30 cellular contexts compared by ENCODE assay signal in the genomic region with DNA sequence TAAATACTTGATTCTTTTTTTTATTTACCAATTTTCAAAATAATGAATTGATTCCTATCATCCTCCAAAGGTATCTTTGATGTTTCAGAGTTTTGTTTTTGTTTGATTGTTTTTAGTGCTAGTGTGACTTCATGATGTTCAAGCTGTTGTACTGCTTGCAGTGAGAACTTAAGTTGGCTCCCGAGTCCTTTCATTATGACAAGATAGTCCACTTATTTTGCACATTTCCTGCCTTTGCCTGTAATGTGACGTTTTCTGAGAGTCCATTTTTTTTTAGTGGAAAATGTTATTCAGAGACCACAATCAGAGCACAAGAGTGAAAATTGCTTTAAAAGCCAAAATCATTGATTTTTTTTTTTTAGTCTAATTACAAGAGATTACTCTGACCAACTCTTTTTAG.
A peak's percentile ranks its signal among the peaks of the same experiment; 100 is the strongest.
DNase-seq lines count a peak whose midpoint lies in the region; ATAC-seq and TF ChIP-seq lines count a peak whose summit lies in the region.
"Had no signal": no experiment of that assay in that cellular context is flagged by ENCODE, and none has a peak within 500 bp of the region (broad histone marks: within the 10 kb centered on the region; RNA-seq: fewer than 3 reads in every experiment).

No MANE protein-coding gene starts in this region.

- H3K27me3 ChIP-seq in mesenchymal stem cell (ENCODE audit: control insufficient read depth in 1 of 2, insufficient read depth in 1 of 2, low read length in 2 of 2): no peaks in the 10 kb centered on the region
- no peaks in the 10 kb centered on the region for H3K27me3 ChIP-seq in sigmoid colon
- H3K27me3 ChIP-seq: BLaER1, cardiac muscle cell, gastroesophageal sphincter, hepatocyte had no signal

- peak overlapping the region; percentile 89 for H3K27ac Mint-ChIP-seq in activated T-cell treated with anti-CD3 and anti-CD28 coated beads, Interleukin-2, amount 50 U/mL, for 72 hours
- H3K27ac Mint-ChIP-seq in T-helper 2 cell treated with Interferon-gamma antibody and Interleukin-4, amounts not matched to agents 5 μg/mL and 100 μg/mL, for 36 hours: peak overlapping the region; percentile 56
- H3K27ac Mint-ChIP-seq in type B pancreatic cell: peak overlapping the region; percentile 29
- H3K27ac Mint-ChIP-seq: stimulated activated naive B cell treated with anti-CD40 and anti-IgM and Interleukin-4, amounts not matched to agents 10 μg/mL and 1 μg/mL and 100 μg/mL, for 72 hours had no signal

- H3K9me3 ChIP-seq in mesenchymal stem cell (ENCODE audit: control insufficient read depth, low read length): no peaks in the 10 kb centered on the region
- H3K9me3 ChIP-seq in sigmoid colon: no peaks in the 10 kb centered on the region
- H3K9me3 ChIP-seq: BLaER1, gastroesophageal sphincter, HAP-1, lower lobe of right lung, thoracic aorta had no signal

- no peak overlapping the region for H2AK5ac ChIP-seq in mesenchymal stem cell (ENCODE audit: low read length, severe bottlenecking)

- no peak for TF ChIP-seq POLR2A in sigmoid colon (IDR thresholded peaks at IDR 0.05)

- H3K4me1 ChIP-seq in mesenchymal stem cell (ENCODE audit: control insufficient read depth, insufficient read depth, low read depth, low read length) (no peaks in the 10 kb centered on the region), sigmoid colon (no peaks in the 10 kb centered on the region)
- H3K4me1 ChIP-seq: BLaER1, gastroesophageal sphincter, lower lobe of right lung had no signal

- H3K9ac ChIP-seq in mesenchymal stem cell (ENCODE audit: low read length): no peak overlapping the region
- H3K9ac ChIP-seq: BLaER1 had no signal

- H2BK120ac ChIP-seq in mesenchymal stem cell (ENCODE audit: low read depth, low read length): no peak overlapping the region

- no peak overlapping the region for H3K23ac ChIP-seq in mesenchymal stem cell (ENCODE audit: low read length in 2 of 2)

- H3K4me1 Mint-ChIP-seq in activated T-cell treated with anti-CD3 and anti-CD28 coated beads, Interleukin-2, amount 50 U/mL, for 72 hours (ENCODE audit: low read depth): peaks cover 10% of the 10 kb centered on the region
- peaks cover 7% of the 10 kb centered on the region for H3K4me1 Mint-ChIP-seq in T-helper 2 cell treated with Interferon-gamma antibody and Interleukin-4, amounts not matched to agents 5 μg/mL and 100 μg/mL, for 36 hours (ENCODE audit: low read depth)
- peaks cover 4% of the 10 kb centered on the region for H3K4me1 Mint-ChIP-seq in type B pancreatic cell (ENCODE audit: unreplicated experiment)
- H3K4me1 Mint-ChIP-seq: naive thymus-derived CD8-positive, alpha-beta T cell; stimulated activated naive B cell treated with anti-CD40 and anti-IgM and Interleukin-4, amounts not matched to agents 10 μg/mL and 1 μg/mL and 100 μg/mL, for 72 hours had no signal

- no peaks in the 10 kb centered on the region for H3K27me3 Mint-ChIP-seq in activated T-cell treated with anti-CD3 and anti-CD28 coated beads, Interleukin-2, amount 50 U/mL, for 72 hours (ENCODE audit: low read depth)
- no peaks in the 10 kb centered on the region for H3K27me3 Mint-ChIP-seq in T-helper 2 cell treated with Interferon-gamma antibody and Interleukin-4, amounts not matched to agents 5 μg/mL and 100 μg/mL, for 36 hours (ENCODE audit: low read depth)
- H3K27me3 Mint-ChIP-seq in type B pancreatic cell: no peaks in the 10 kb centered on the region
- H3K27me3 Mint-ChIP-seq: activated naive CD4-positive, alpha-beta T cell treated with anti-CD3 and anti-CD28 coated beads, Interleukin-2, amount 10 ng/mL, durations not matched to agents 7 days and 5 days; naive thymus-derived CD8-positive, alpha-beta T cell; stimulated activated naive B cell treated with anti-CD40 and anti-IgM and Interleukin-4, amounts not matched to agents 10 μg/mL and 1 μg/mL and 100 μg/mL, for 72 hours had no signal

- intact Hi-C loops in sigmoid colon (cut with DNase I): no loop called here

- H3K27ac ChIP-seq in mesenchymal stem cell (ENCODE audit: low read length, poor library complexity, severe bottlenecking) (no peak overlapping the region), sigmoid colon (no peak overlapping the region)
- H3K27ac ChIP-seq: BLaER1, cardiac muscle cell, coronary artery, gastroesophageal sphincter, hepatocyte, HL-60, lower lobe of right lung, thoracic aorta, WERI-Rb-1 had no signal

- no peak overlapping the region for H2BK12ac ChIP-seq in mesenchymal stem cell (ENCODE audit: low read length in 2 of 2)

- TF ChIP-seq EP300 in sigmoid colon (IDR thresholded peaks at IDR 0.05): no peak

- H3K36me3 ChIP-seq in mesenchymal stem cell (ENCODE audit: control insufficient read depth in 1 of 2, insufficient read depth in 2 of 2, low read depth in 1 of 2, low read length in 2 of 2): peaks cover 15 to 100% of the 10 kb centered on the region in 2 experiments
- H3K36me3 ChIP-seq in sigmoid colon: peaks cover 0 to 97% (median 31%) of the 10 kb centered on the region in 4 donors

- H3K4me3 Mint-ChIP-seq in activated T-cell treated with anti-CD3 and anti-CD28 coated beads, Interleukin-2, amount 50 U/mL, for 72 hours: peak overlapping the region in 1 of 2 donors; percentile 43
- H3K4me3 Mint-ChIP-seq in T-helper 2 cell treated with Interferon-gamma antibody and Interleukin-4, amounts not matched to agents 5 μg/mL and 100 μg/mL, for 36 hours: no peak overlapping the region
- no peak overlapping the region for H3K4me3 Mint-ChIP-seq in type B pancreatic cell
- H3K4me3 Mint-ChIP-seq: activated naive CD4-positive, alpha-beta T cell treated with anti-CD3 and anti-CD28 coated beads, Interleukin-2, amount 10 ng/mL, durations not matched to agents 7 days and 5 days; naive thymus-derived CD8-positive, alpha-beta T cell; stimulated activated naive B cell treated with anti-CD40 and anti-IgM and Interleukin-4, amounts not matched to agents 10 μg/mL and 1 μg/mL and 100 μg/mL, for 72 hours had no signal

- WGBS in mesenchymal stem cell: 100% methylated on average over 1 of the region's 2 CpGs
- WGBS in sigmoid colon, 2 donors: 61 to 73% methylated on average over 2 of the region's 2 CpGs

- H3K18ac ChIP-seq in mesenchymal stem cell (ENCODE audit: low read depth in 1 of 2, low read length in 2 of 2): no peak overlapping the region

- no peak for TF ChIP-seq CTCF in type B pancreatic cell (conservative IDR thresholded peaks at IDR 0.05)
- no peak for TF ChIP-seq CTCF in sigmoid colon (IDR thresholded peaks at IDR 0.05)

- H4K8ac ChIP-seq in mesenchymal stem cell (ENCODE audit: low read length): no peak overlapping the region

- no peak overlapping the region for H3K14ac ChIP-seq in mesenchymal stem cell (ENCODE audit: low read length in 2 of 2)

- no peak overlapping the region for H3K4me3 ChIP-seq in mesenchymal stem cell (ENCODE audit: insufficient read depth in 1 of 2, low read depth in 1 of 2, low read length in 2 of 2)
- H3K4me3 ChIP-seq in sigmoid colon: no peak overlapping the region
- H3K4me3 ChIP-seq: BLaER1, cardiac muscle cell, coronary artery, gastroesophageal sphincter, HAP-1, hepatocyte, lower lobe of right lung, thoracic aorta had no signal

- DNase-seq in activated T-cell treated with anti-CD3 and anti-CD28 coated beads, Interleukin-2, amount 50 U/mL, for 72 hours: no peak
- no peak for DNase-seq in activated T-cell treated with anti-CD3 and anti-CD28 coated beads, Interleukin-2, amount 50 U/mL, for 48 hours
- no peak for DNase-seq in T-helper 2 cell treated with Interferon-gamma antibody and Interleukin-4, amounts not matched to agents 5 μg/mL and 100 μg/mL, for 36 hours (ENCODE audit: low spot score)
- peak; percentile 16 for DNase-seq in mesenchymal stem cell
- no peak for DNase-seq in type B pancreatic cell (ENCODE audit: extremely low spot score, unreplicated experiment)
- DNase-seq in sigmoid colon: no peak
- DNase-seq in ureter (ENCODE audit: low spot score): no peak
- DNase-seq: activated naive CD4-positive, alpha-beta T cell treated with anti-CD3 and anti-CD28 coated beads, Interleukin-2, amount 10 ng/mL, durations not matched to agents 7 days and 5 days; COR-L47; DMS53; effector CD8-positive, alpha-beta T cell; KBM-7; lower lobe of right lung; naive thymus-derived CD8-positive, alpha-beta T cell; NCI-H1092 treated with DMSO at 0.1 percent for 48 hours; NCI-H1694 treated with DMSO at 0.1 percent for 48 hours; NCI-H446 treated with DMSO at 0.1 percent for 48 hours; NCI-H774; stimulated activated naive B cell treated with anti-CD40 and anti-IgM and Interleukin-4, amounts not matched to agents 10 μg/mL and 1 μg/mL and 100 μg/mL, for 72 hours; SW 1271; T1000; WERI-Rb-1 had no signal

- no peak overlapping the region for H2BK5ac ChIP-seq in mesenchymal stem cell (ENCODE audit: low read depth, low read length, poor library complexity, severe bottlenecking)

- H3K36me3 Mint-ChIP-seq in activated T-cell treated with anti-CD3 and anti-CD28 coated beads, Interleukin-2, amount 50 U/mL, for 72 hours (ENCODE audit: insufficient read depth in 2 of 2): peaks cover 3 to 28% of the 10 kb centered on the region in 2 donors
- peaks cover 57% of the 10 kb centered on the region for H3K36me3 Mint-ChIP-seq in T-helper 2 cell treated with Interferon-gamma antibody and Interleukin-4, amounts not matched to agents 5 μg/mL and 100 μg/mL, for 36 hours (ENCODE audit: low read depth)
- H3K36me3 Mint-ChIP-seq in type B pancreatic cell: peaks cover 42% of the 10 kb centered on the region

- no peak overlapping the region for H2AFZ ChIP-seq in mesenchymal stem cell (ENCODE audit: low read depth, low read length)
- H2AFZ ChIP-seq: hepatocyte had no signal

- H4K91ac ChIP-seq in mesenchymal stem cell (ENCODE audit: low read length): no peak overlapping the region

- no peaks in the 10 kb centered on the region for H3K9me3 Mint-ChIP-seq in activated T-cell treated with anti-CD3 and anti-CD28 coated beads, Interleukin-2, amount 50 U/mL, for 72 hours
- H3K9me3 Mint-ChIP-seq in T-helper 2 cell treated with Interferon-gamma antibody and Interleukin-4, amounts not matched to agents 5 μg/mL and 100 μg/mL, for 36 hours: no peaks in the 10 kb centered on the region
- H3K9me3 Mint-ChIP-seq in type B pancreatic cell: no peaks in the 10 kb centered on the region
- H3K9me3 Mint-ChIP-seq: activated naive CD4-positive, alpha-beta T cell treated with anti-CD3 and anti-CD28 coated beads, Interleukin-2, amount 10 ng/mL, durations not matched to agents 7 days and 5 days; naive thymus-derived CD8-positive, alpha-beta T cell; stimulated activated naive B cell treated with anti-CD40 and anti-IgM and Interleukin-4, amounts not matched to agents 10 μg/mL and 1 μg/mL and 100 μg/mL, for 72 hours had no signal

- H2BK15ac ChIP-seq in mesenchymal stem cell (ENCODE audit: low read depth, poor library complexity, severe bottlenecking): no peak overlapping the region

- no peak overlapping the region for H3K4ac ChIP-seq in mesenchymal stem cell (ENCODE audit: low read depth in 1 of 2, low read length in 2 of 2)

- peaks cover 10% of the 10 kb centered on the region for H3K79me1 ChIP-seq in mesenchymal stem cell (replicated peaks; ENCODE audit: low read length, poor library complexity, severe bottlenecking)

- no peak overlapping the region for H3K4me2 ChIP-seq in mesenchymal stem cell (ENCODE audit: low read length, poor library complexity, severe bottlenecking)
- H3K4me2 ChIP-seq: BLaER1, hepatocyte had no signal

- peak; percentile 62 to 94 for ATAC-seq in activated T-cell treated with anti-CD3 and anti-CD28 coated beads, Interleukin-2, amount 50 U/mL, for 72 hours (replicated peaks in 1 of 2)
- ATAC-seq: gastroesophageal sphincter; lower lobe of right lung; naive thymus-derived CD8-positive, alpha-beta T cell; stimulated activated naive B cell treated with anti-CD40 and anti-IgM and Interleukin-4, amounts not matched to agents 10 μg/mL and 1 μg/mL and 100 μg/mL, for 72 hours had no signal

Comparison
In these comparisons a context has a peak if more than half of its experiments do, and no peak if none do; other contexts are left out.
1. H3K27ac Mint-ChIP-seq: peak in every context shown above with its lines; median percentile 89 in activated T-cell treated with anti-CD3 and anti-CD28 coated beads, Interleukin-2, amount 50 U/mL, for 72 hours; 56 in T-helper 2 cell treated with Interferon-gamma antibody and Interleukin-4, amounts not matched to agents 5 μg/mL and 100 μg/mL, for 36 hours; 29 in type B pancreatic cell.